32 cellular contexts compared by ENCODE assay signal in the genomic region with DNA sequence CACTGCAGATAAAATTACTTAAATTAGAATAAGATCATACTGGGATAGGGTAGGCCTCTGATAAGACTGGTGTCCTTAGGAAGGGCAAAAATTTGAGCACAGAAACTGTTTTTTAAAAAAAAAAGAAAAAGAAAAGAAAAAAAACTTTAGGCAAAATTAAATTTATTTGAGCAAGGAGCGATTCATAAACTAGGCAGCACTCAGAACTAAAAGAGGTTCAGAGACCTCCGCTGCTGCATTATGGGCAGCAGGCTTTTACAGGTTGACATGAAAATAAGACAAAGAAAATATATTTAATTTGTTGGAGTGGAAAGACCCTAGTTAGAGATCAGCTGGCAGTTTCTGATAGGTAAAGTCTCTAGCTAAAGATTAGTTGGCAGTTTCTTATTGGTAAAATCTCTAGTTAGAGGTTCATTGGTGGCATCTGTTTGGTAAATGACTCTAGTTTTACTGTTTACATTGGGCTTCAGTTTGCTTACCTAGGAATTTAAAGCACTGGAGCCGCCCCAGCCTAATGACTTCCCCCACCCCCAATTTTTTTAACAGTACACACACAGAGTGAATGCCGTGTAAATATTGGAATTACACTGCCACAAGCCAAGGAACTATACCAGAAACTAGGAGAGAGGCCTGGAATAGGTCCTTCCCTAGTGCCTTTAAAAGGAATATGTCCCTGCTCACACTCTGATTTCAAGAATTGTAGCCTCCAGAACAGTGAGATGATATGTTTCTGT. TPM values are rescaled to one million over a fixed set of nuclear protein-coding genes. Genes with fewer than 3 reads are reported as not detected.
DNase-seq lines count a peak whose midpoint lies in the region; ATAC-seq, FAIRE-seq and TF ChIP-seq lines count a peak whose summit lies in the region.
"Had no signal": no experiment of that assay in that cellular context is flagged by ENCODE, and none has a peak within 500 bp of the region (broad histone marks: within the 10 kb centered on the region; RNA-seq: fewer than 3 reads in every experiment).

No MANE protein-coding gene starts in this region.

- H3K27ac ChIP-seq in H9 (ENCODE audit: insufficient read length, low read depth, low read length) (no peak overlapping the region), hepatocyte (peak overlapping the region; percentile 45), small intestine (ENCODE audit: low read depth in 1 of 2, low read length in 1 of 2) (no peak overlapping the region)
- H3K27ac ChIP-seq: ascending aorta, GM23248, heart left ventricle, psoas muscle, SJSA1, suprapubic skin had no signal

- intact Hi-C loops in activated T-helper 1 cell treated with anti-CD3 and anti-CD28 coated beads, Interleukin-12 subunit alpha, Interleukin-12 subunit beta, Interleukin-2, Interleukin-4 antibody, amounts not matched to agents 30 ng/mL and 10 ng/mL and 1 ng/mL, durations not matched to agents 14 hours and 24 hours and 36 hours (cut with micrococcal nuclease): no loop called here

- no peak overlapping the region for H3K18ac ChIP-seq in H9 (ENCODE audit: insufficient read length, low read depth, low read length)

- H4K20me1 ChIP-seq in H9 (ENCODE audit: control insufficient read depth, insufficient read depth, insufficient read length) (peaks cover 2% of the 10 kb centered on the region), hepatocyte (ENCODE audit: insufficient read depth, poor library complexity, severe bottlenecking) (no peaks in the 10 kb centered on the region)

- H3K4me1 ChIP-seq in H9 (ENCODE audit: insufficient read depth, low read length) (no peaks in the 10 kb centered on the region), hepatocyte (ENCODE audit: insufficient read depth) (peaks cover 14% of the 10 kb centered on the region), small intestine (ENCODE audit: control insufficient read depth in 2 of 2, insufficient read depth in 1 of 2, low read depth in 1 of 2, low read length in 1 of 2) (peaks cover 0 to 2% of the 10 kb centered on the region in 2 donors)

- H3K36me3 Mint-ChIP-seq in H9 (ENCODE audit: insufficient read depth in 1 of 3, low read depth in 3 of 3): peaks cover 0 to 2% (median 0%) of the 10 kb centered on the region in 3 experiments; a peak in 1 of 7 replicates
- peaks cover 6% of the 10 kb centered on the region for H3K36me3 Mint-ChIP-seq in mesothelial cell of epicardium
- no peaks in the 10 kb centered on the region for H3K36me3 Mint-ChIP-seq in activated T-helper 1 cell treated with anti-CD3 and anti-CD28 coated beads, Interleukin-12 subunit alpha, Interleukin-12 subunit beta, Interleukin-2, Interleukin-4 antibody, amounts not matched to agents 30 ng/mL and 10 ng/mL and 1 ng/mL, durations not matched to agents 14 hours and 24 hours and 36 hours (ENCODE audit: low read depth)
- H3K36me3 Mint-ChIP-seq: activated naive CD8-positive, alpha-beta T cell treated with anti-CD3 and anti-CD28 coated beads for 36 hours; CD14-positive monocyte; memory B cell; stimulated activated naive B cell treated with anti-CD40 and anti-IgM and Interleukin-4, amounts not matched to agents 10 μg/mL and 1 μg/mL and 100 μg/mL, for 72 hours had no signal

- H2BK120ac ChIP-seq in H9 (ENCODE audit: low read depth, low read length, poor library complexity, severe bottlenecking): no peak overlapping the region

- no peak overlapping the region for H4K5ac ChIP-seq in H9 (ENCODE audit: insufficient read length, low read depth, low read length)

- H3K9me2 ChIP-seq in hepatocyte (replicated peaks; ENCODE audit: insufficient read depth): no peaks in the 10 kb centered on the region

- no peak overlapping the region for H2BK5ac ChIP-seq in H9 (ENCODE audit: insufficient read length, low read length)

- H3K36me3 ChIP-seq in hepatocyte (replicated peaks; ENCODE audit: insufficient read depth, low read depth) (no peaks in the 10 kb centered on the region), small intestine (ENCODE audit: control insufficient read depth in 2 of 2, insufficient read depth in 2 of 2, low read length in 2 of 2) (no peaks in the 10 kb centered on the region)
- H3K36me3 ChIP-seq: heart left ventricle, SJSA1, suprapubic skin had no signal

- TF ChIP-seq CTCF in H9 (conservative IDR thresholded peaks at IDR 0.05) (no peak), hepatocyte (IDR thresholded peaks at IDR 0.05; ENCODE audit: poor library complexity) (no peak), mesothelial cell of epicardium (IDR thresholded peaks at IDR 0.05; ENCODE audit: unreplicated experiment) (no peak)

- H3K79me2 ChIP-seq in H9 (ENCODE audit: insufficient read depth, low read length) (no peaks in the 10 kb centered on the region), hepatocyte (peaks cover 3% of the 10 kb centered on the region)

- H2AK5ac ChIP-seq in H9 (ENCODE audit: insufficient read length, low read length): no peak overlapping the region

- H2AFZ ChIP-seq in H9 (ENCODE audit: low read length) (no peak overlapping the region), hepatocyte (no peak overlapping the region)
- H2AFZ ChIP-seq: GM23248 had no signal

- H2BK12ac ChIP-seq in H9 (ENCODE audit: insufficient read length, low read depth, low read length): no peak overlapping the region

- WGBS in H9 (ENCODE audit: extremely low coverage, insufficient read length, low lambda C conversion rate): no CpG with 5 or more reads among the region's 4 CpGs
- 66% methylated on average over 4 of the region's 4 CpGs for WGBS in hepatocyte (ENCODE audit: low lambda C conversion rate, missing lambda C conversion rate)
- 70 to 81% (median 70%) methylated on average over 4 of the region's 4 CpGs for WGBS in small intestine, 3 donors

- peaks cover 20 to 26% of the 10 kb centered on the region in 2 experiments for H3K4me1 Mint-ChIP-seq in H9
- H3K4me1 Mint-ChIP-seq in mesothelial cell of epicardium: peaks cover 10% of the 10 kb centered on the region
- H3K4me1 Mint-ChIP-seq in activated T-helper 1 cell treated with anti-CD3 and anti-CD28 coated beads, Interleukin-12 subunit alpha, Interleukin-12 subunit beta, Interleukin-2, Interleukin-4 antibody, amounts not matched to agents 30 ng/mL and 10 ng/mL and 1 ng/mL, durations not matched to agents 14 hours and 24 hours and 36 hours (ENCODE audit: low read depth): peaks cover 13% of the 10 kb centered on the region

- H2BK15ac ChIP-seq in H9 (ENCODE audit: low read depth, low read length): no peak overlapping the region

- no peak overlapping the region for H3K4ac ChIP-seq in H9 (ENCODE audit: low read depth, low read length)

- peaks cover 2% of the 10 kb centered on the region in 2 experiments; a peak in 2 of 5 replicates for H3K9me3 Mint-ChIP-seq in H9
- H3K9me3 Mint-ChIP-seq in mesothelial cell of epicardium: peaks cover 3% of the 10 kb centered on the region
- H3K9me3 Mint-ChIP-seq in activated T-helper 1 cell treated with anti-CD3 and anti-CD28 coated beads, Interleukin-12 subunit alpha, Interleukin-12 subunit beta, Interleukin-2, Interleukin-4 antibody, amounts not matched to agents 30 ng/mL and 10 ng/mL and 1 ng/mL, durations not matched to agents 14 hours and 24 hours and 36 hours: no peaks in the 10 kb centered on the region
- H3K9me3 Mint-ChIP-seq: activated naive CD8-positive, alpha-beta T cell treated with anti-CD3 and anti-CD28 coated beads for 36 hours; endodermal cell; memory B cell; stimulated activated naive B cell treated with anti-CD40 and anti-IgM and Interleukin-4, amounts not matched to agents 10 μg/mL and 1 μg/mL and 100 μg/mL, for 72 hours had no signal

- no peaks in the 10 kb centered on the region for H3K23me2 ChIP-seq in H9 (ENCODE audit: insufficient read length, low read depth, low read length, poor library complexity, severe bottlenecking)

- H4K8ac ChIP-seq in H9 (replicated peaks; ENCODE audit: insufficient read length, low read depth, low read length): no peak overlapping the region

- H3K14ac ChIP-seq in H9 (ENCODE audit: insufficient read depth, low read length): no peak overlapping the region

- no peak for FAIRE-seq in small intestine (lab: Jason Lieb, UNC)
- FAIRE-seq: D721Med, GM12878 had no signal

- H3K27me3 ChIP-seq in H9 (ENCODE audit: insufficient read depth, low read length) (no peaks in the 10 kb centered on the region), hepatocyte (no peaks in the 10 kb centered on the region), small intestine (ENCODE audit: control insufficient read depth in 2 of 2, insufficient read depth in 2 of 2, low read length in 2 of 2) (no peaks in the 10 kb centered on the region)
- H3K27me3 ChIP-seq: ascending aorta, heart left ventricle, SJSA1, suprapubic skin had no signal

- H3K79me1 ChIP-seq in H9 (ENCODE audit: insufficient read depth, low read depth, low read length, poor library complexity, severe bottlenecking): no peaks in the 10 kb centered on the region

- H4K91ac ChIP-seq in H9 (ENCODE audit: insufficient read length, low read depth, low read length): no peak overlapping the region

- H3K27ac Mint-ChIP-seq in H9 (no peak overlapping the region), mesothelial cell of epicardium (no peak overlapping the region)
- no peak overlapping the region for H3K27ac Mint-ChIP-seq in activated T-helper 1 cell treated with anti-CD3 and anti-CD28 coated beads, Interleukin-12 subunit alpha, Interleukin-12 subunit beta, Interleukin-2, Interleukin-4 antibody, amounts not matched to agents 30 ng/mL and 10 ng/mL and 1 ng/mL, durations not matched to agents 14 hours and 24 hours and 36 hours
- H3K27ac Mint-ChIP-seq: activated CD8-positive, alpha-beta T cell treated with anti-CD3 and anti-CD28 coated beads for 36 hours; activated naive CD8-positive, alpha-beta T cell treated with anti-CD3 and anti-CD28 coated beads for 36 hours; CD14-positive monocyte; endodermal cell; memory B cell; stimulated activated naive B cell treated with anti-CD40 and anti-IgM and Interleukin-4, amounts not matched to agents 10 μg/mL and 1 μg/mL and 100 μg/mL, for 72 hours had no signal

- H3K23ac ChIP-seq in H9 (ENCODE audit: insufficient read length, low read depth, low read length): no peak overlapping the region

- peak overlapping the region; percentile 90 for H2BK20ac ChIP-seq in H9 (ENCODE audit: low read depth, low read length, poor library complexity, severe bottlenecking)

- H3K4me3 Mint-ChIP-seq in H9: no peak overlapping the region
- no peak overlapping the region for H3K4me3 Mint-ChIP-seq in mesothelial cell of epicardium
- H3K4me3 Mint-ChIP-seq in activated T-helper 1 cell treated with anti-CD3 and anti-CD28 coated beads, Interleukin-12 subunit alpha, Interleukin-12 subunit beta, Interleukin-2, Interleukin-4 antibody, amounts not matched to agents 30 ng/mL and 10 ng/mL and 1 ng/mL, durations not matched to agents 14 hours and 24 hours and 36 hours: no peak overlapping the region
- H3K4me3 Mint-ChIP-seq: activated CD8-positive, alpha-beta T cell treated with anti-CD3 and anti-CD28 coated beads for 36 hours; activated naive CD8-positive, alpha-beta T cell treated with anti-CD3 and anti-CD28 coated beads for 36 hours; endodermal cell; memory B cell; stimulated activated naive B cell treated with anti-CD40 and anti-IgM and Interleukin-4, amounts not matched to agents 10 μg/mL and 1 μg/mL and 100 μg/mL, for 72 hours had no signal

- H3K27me3 Mint-ChIP-seq in H9 (ENCODE audit: low read depth) (no peaks in the 10 kb centered on the region), mesothelial cell of epicardium (ENCODE audit: low read depth) (no peaks in the 10 kb centered on the region)
- peaks cover 17% of the 10 kb centered on the region for H3K27me3 Mint-ChIP-seq in activated T-helper 1 cell treated with anti-CD3 and anti-CD28 coated beads, Interleukin-12 subunit alpha, Interleukin-12 subunit beta, Interleukin-2, Interleukin-4 antibody, amounts not matched to agents 30 ng/mL and 10 ng/mL and 1 ng/mL, durations not matched to agents 14 hours and 24 hours and 36 hours (ENCODE audit: insufficient read depth)
- H3K27me3 Mint-ChIP-seq: activated naive CD8-positive, alpha-beta T cell treated with anti-CD3 and anti-CD28 coated beads for 36 hours; memory B cell had no signal

- H3K4me2 ChIP-seq in H9 (ENCODE audit: insufficient read depth, insufficient read length, low read length) (no peak overlapping the region), hepatocyte (peak overlapping the region; percentile 31)

- no peak overlapping the region for H3K9ac ChIP-seq in H9 (ENCODE audit: extremely low read depth, insufficient read length, low read length)
- H3K9ac ChIP-seq: GM23248 had no signal

- no peak overlapping the region for H3K56ac ChIP-seq in H9 (ENCODE audit: insufficient read length, low read depth, low read length)

- H3K4me3 ChIP-seq in hepatocyte (no peak overlapping the region), small intestine (ENCODE audit: low read depth in 1 of 2, low read length in 2 of 2) (no peak overlapping the region)
- H3K4me3 ChIP-seq: ascending aorta, GM12878, GM23248, heart left ventricle, psoas muscle, SJSA1, suprapubic skin had no signal

- no peak for ATAC-seq in GM19324 (IDR thresholded peaks at IDR 0.05; ENCODE audit: low FRiP score, unreplicated experiment)
- ATAC-seq: activated CD8-positive, alpha-beta T cell treated with anti-CD3 and anti-CD28 coated beads for 36 hours; esophagus mucosa; GM12878; heart left ventricle; left cardiac atrium; psoas muscle; stimulated activated naive B cell treated with anti-CD40 and anti-IgM and Interleukin-4, amounts not matched to agents 10 μg/mL and 1 μg/mL and 100 μg/mL, for 72 hours had no signal

- H3T11ph ChIP-seq in H9 (ENCODE audit: low read length): no peak overlapping the region

- no peak for DNase-seq in H9
- peak; percentile 16 for DNase-seq in NCI-H748 (lab: John Stamatoyannopoulos, UW; ENCODE audit: unreplicated experiment)
- peak; percentile 26 for DNase-seq in hepatocyte (ENCODE audit: low spot score)
- DNase-seq in small intestine: peak; percentile 36
- DNase-seq in mesothelial cell of epicardium (ENCODE audit: low spot score in 2 of 2, unreplicated experiment in 2 of 2): no peak
- DNase-seq in activated T-helper 1 cell treated with anti-CD3 and anti-CD28 coated beads, Interleukin-12 subunit alpha, Interleukin-12 subunit beta, Interleukin-2, Interleukin-4 antibody, amounts not matched to agents 30 ng/mL and 10 ng/mL and 1 ng/mL, durations not matched to agents 14 hours and 24 hours and 36 hours (ENCODE audit: low spot score): no peak
- DNase-seq: activated CD4-positive, CD25-positive, alpha-beta regulatory T cell treated with anti-CD3 and anti-CD28 coated beads, Interleukin-2, amount 50 U/mL, for 72 hours; activated CD8-positive, alpha-beta T cell treated with anti-CD3 and anti-CD28 coated beads for 36 hours; activated effector memory CD4-positive, alpha-beta T cell treated with Interleukin-2 at 50 U/mL for 16 hours; activated naive CD8-positive, alpha-beta T cell treated with anti-CD3 and anti-CD28 coated beads for 36 hours; activated T-cell treated with anti-CD3 and anti-CD28 coated beads for 4 hours; caudate nucleus; EL; endodermal cell; foreskin fibroblast; GM23248; heart left ventricle; left cardiac atrium; NCI-H524; psoas muscle; stimulated activated CD4-positive, alpha-beta T cell treated with anti-CD3 and anti-CD28 coated beads, Interleukin-15, amount 100 ng/mL, for 24 hours; stimulated activated naive B cell treated with anti-CD40 and anti-IgM and Interleukin-4, amounts not matched to agents 10 μg/mL and 1 μg/mL and 100 μg/mL, for 72 hours; T-helper 1 cell had no signal

- H3K9me3 ChIP-seq in H9 (ENCODE audit: control insufficient read depth, low read depth, low read length) (no peaks in the 10 kb centered on the region), hepatocyte (ENCODE audit: low read depth) (no peaks in the 10 kb centered on the region), small intestine (ENCODE audit: control insufficient read depth, low read depth) (no peaks in the 10 kb centered on the region)
- H3K9me3 ChIP-seq: ascending aorta, heart left ventricle, psoas muscle, SJSA1, suprapubic skin had no signal

RNA-seq across cellular contexts. Expression of gene PLPP6, which starts 4.5 kb away (rescaled TPM):
- total RNA-seq in H9 (2021) (7.1 and 7.6 TPM in 2 replicates), hepatocyte (28.1 and 32.1 TPM in 2 replicates), mesothelial cell of epicardium (11.3 to 12.7 TPM (median 11.8 TPM) in 3 replicates)
- polyA plus RNA-seq in hepatocyte (19.6 and 23.5 TPM in 2 replicates), small intestine (1 to 10 TPM; 5.1 to 7.8 (median 7.3) TPM)
- total RNA-seq in activated T-helper 1 cell treated with anti-CD3 and anti-CD28 coated beads, Interleukin-12 subunit alpha, Interleukin-12 subunit beta, Interleukin-2, Interleukin-4 antibody, amounts not matched to agents 30 ng/mL and 10 ng/mL and 1 ng/mL, durations not matched to agents 14 hours and 24 hours and 36 hours: 5.3 and 5.7 TPM in 2 replicates

RNA-seq across cellular contexts. Expression of gene SPATA6L, which starts 8.7 kb away (rescaled TPM):
- total RNA-seq in H9 (2021) (0.75 and 0.87 TPM in 2 replicates), hepatocyte (1.0 and 2.5 TPM in 2 replicates), mesothelial cell of epicardium (5.5 to 6.7 TPM (median 6.1 TPM) in 3 replicates)
- polyA plus RNA-seq in hepatocyte (2.0 and 2.3 TPM in 2 replicates), small intestine (1 to 10 TPM in 2 of 3 donors, under 1 TPM in 1; 0.54 to 6.9 (median 3.4) TPM)
- total RNA-seq in activated T-helper 1 cell treated with anti-CD3 and anti-CD28 coated beads, Interleukin-12 subunit alpha, Interleukin-12 subunit beta, Interleukin-2, Interleukin-4 antibody, amounts not matched to agents 30 ng/mL and 10 ng/mL and 1 ng/mL, durations not matched to agents 14 hours and 24 hours and 36 hours: not detected in 2 replicates
- total RNA-seq: ascending aorta had no signal
- polyA plus RNA-seq: CD14-positive monocyte had no signal

RNA-seq across cellular contexts. Expression of gene CDC37L1, which starts 21.8 kb away (rescaled TPM):
- total RNA-seq in H9 (2021) (17.6 and 19.0 TPM in 2 replicates), hepatocyte (25.5 and 28.6 TPM in 2 replicates), mesothelial cell of epicardium (12.6 to 13.2 TPM (median 12.7 TPM) in 3 replicates)
- polyA plus RNA-seq in hepatocyte (15.3 and 17.2 TPM in 2 replicates), small intestine (1 to 10 TPM; 5.6 to 8.9 (median 7.8) TPM)
- 11.1 and 11.3 TPM in 2 replicates for total RNA-seq in activated T-helper 1 cell treated with anti-CD3 and anti-CD28 coated beads, Interleukin-12 subunit alpha, Interleukin-12 subunit beta, Interleukin-2, Interleukin-4 antibody, amounts not matched to agents 30 ng/mL and 10 ng/mL and 1 ng/mL, durations not matched to agents 14 hours and 24 hours and 36 hours

Comparison
In these comparisons a context has a peak if more than half of its experiments do, and no peak if none do; other contexts are left out.
1. DNase-seq: peak in NCI-H748 (single experiment), hepatocyte (single experiment) and small intestine (single experiment); none in H9 (single experiment), mesothelial cell of epicardium (0 of 2) and activated T-helper 1 cell treated with anti-CD3 and anti-CD28 coated beads, Interleukin-12 subunit alpha, Interleukin-12 subunit beta, Interleukin-2, Interleukin-4 antibody, amounts not matched to agents 30 ng/mL and 10 ng/mL and 1 ng/mL, durations not matched to agents 14 hours and 24 hours and 36 hours (single experiment).